2 cellular contexts compared by ENCODE assay signal in genomic region chr17:8474826-8475225, GRCh38.
TF ChIP-seq lines count a peak whose summit lies in the region.

No MANE protein-coding gene starts in this region.

TF ChIP-seq in HepG2, 621 proteins besides CTCF, POLR2A, EP300 and RAD21 (continues in another document):
- TF ChIP-seq RBM22 (optimal IDR thresholded peaks at IDR 0.05; ENCODE audit: low read length) (peak; percentile 86), PBX2 (CRISPR knock-in tag; IDR thresholded peaks at IDR 0.05) (no peak), MAFF (IDR thresholded peaks at IDR 0.05; ENCODE audit: low read depth, low read length) (peak; percentile 67), RARA (CRISPR knock-in tag; IDR thresholded peaks at IDR 0.05) (no peak), HDAC2 (CRISPR knock-in tag; IDR thresholded peaks at IDR 0.05) (no peak), RELA (CRISPR knock-in tag; IDR thresholded peaks at IDR 0.05) (no peak), JUN (CRISPR knock-in tag; IDR thresholded peaks at IDR 0.05) (no peak), ZNF577 (CRISPR knock-in tag; IDR thresholded peaks at IDR 0.05; ENCODE audit: borderline replicate concordance, low read depth) (no peak), ZNF879 (CRISPR knock-in tag; IDR thresholded peaks at IDR 0.05) (no peak), ZNF136 (CRISPR knock-in tag; IDR thresholded peaks at IDR 0.05; ENCODE audit: low read depth) (no peak), POGK (CRISPR knock-in tag; conservative IDR thresholded peaks at IDR 0.05) (no peak), AGO1 (IDR thresholded peaks at IDR 0.05; ENCODE audit: low read depth, low read length, poor library complexity, severe bottlenecking) (peak; percentile 25), ZHX2 (IDR thresholded peaks at IDR 0.05; ENCODE audit: low read depth) (no peak), ZHX2 (CRISPR knock-in tag; IDR thresholded peaks at IDR 0.05; ENCODE audit: borderline replicate concordance) (no peak), ZNF569 (CRISPR knock-in tag; IDR thresholded peaks at IDR 0.05; ENCODE audit: borderline replicate concordance) (no peak)

TF ChIP-seq in K562, 482 proteins besides CTCF, POLR2A, EP300 and RAD21:
- TF ChIP-seq C11orf30 (IDR thresholded peaks at IDR 0.05; ENCODE audit: low read depth) (peak; percentile 52; the same call in 1 of the 2 replicates), ZNF274 (IDR thresholded peaks at IDR 0.05; ENCODE audit: borderline replicate concordance, low read depth, low read length) (no peak), GTF2A2 (tag; IDR thresholded peaks at IDR 0.05) (no peak), ZNF316 (IDR thresholded peaks at IDR 0.05) (peak; percentile 54), MAFG (tag; conservative IDR thresholded peaks at IDR 0.05) (0 out of 2 replicates have a peak, but pooled peaks have one; percentile 6), MAFK (IDR thresholded peaks at IDR 0.05; ENCODE audit: low read length) (0 out of 2 replicates have a peak, but pooled peaks have one; percentile 15), RBM22 (IDR thresholded peaks at IDR 0.05; ENCODE audit: low read depth, low read length, poor library complexity, severe bottlenecking) (peak; percentile 43), POLR2G (IDR thresholded peaks at IDR 0.05; ENCODE audit: low read depth, low read length) (peak; percentile 66)
